Comparison of ENCODE assay signal across 1 cellular context in the genomic region with DNA sequence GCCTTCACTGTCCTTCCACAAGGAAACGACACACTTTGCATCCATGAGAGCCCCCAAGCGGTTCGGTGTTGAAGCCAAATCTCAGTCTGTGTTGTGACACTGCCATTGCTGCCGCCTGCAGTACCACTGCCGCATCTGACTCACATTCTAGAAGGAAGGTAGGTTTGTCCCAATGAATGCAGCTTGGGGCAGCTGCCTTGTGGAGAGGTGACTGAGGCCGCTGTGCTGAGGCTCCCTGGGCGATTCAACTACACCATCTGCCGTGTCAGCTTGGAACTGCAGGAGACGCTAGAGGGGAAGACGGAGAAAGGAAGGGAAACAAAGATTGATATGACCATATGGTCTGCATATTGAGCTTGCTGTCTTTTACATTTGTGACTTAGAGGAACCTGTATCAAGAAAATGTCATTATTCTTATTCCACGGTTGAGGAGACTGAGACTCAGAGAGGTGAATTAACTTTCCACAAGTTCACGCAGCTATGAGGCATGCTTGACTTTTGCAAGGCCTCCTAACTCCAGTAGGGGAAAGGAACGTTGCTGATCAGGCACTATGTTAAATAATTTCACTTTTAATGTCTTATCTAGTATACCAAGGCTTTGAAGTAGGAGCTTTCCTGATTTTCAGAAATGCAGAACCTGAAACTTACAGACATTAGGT.
TF ChIP-seq lines count a peak whose summit lies in the region.

No MANE protein-coding gene starts in this region.

TF ChIP-seq in K562, 482 proteins besides CTCF, POLR2A, EP300 and RAD21 (continued from another document):
- TF ChIP-seq, protein P1, sequence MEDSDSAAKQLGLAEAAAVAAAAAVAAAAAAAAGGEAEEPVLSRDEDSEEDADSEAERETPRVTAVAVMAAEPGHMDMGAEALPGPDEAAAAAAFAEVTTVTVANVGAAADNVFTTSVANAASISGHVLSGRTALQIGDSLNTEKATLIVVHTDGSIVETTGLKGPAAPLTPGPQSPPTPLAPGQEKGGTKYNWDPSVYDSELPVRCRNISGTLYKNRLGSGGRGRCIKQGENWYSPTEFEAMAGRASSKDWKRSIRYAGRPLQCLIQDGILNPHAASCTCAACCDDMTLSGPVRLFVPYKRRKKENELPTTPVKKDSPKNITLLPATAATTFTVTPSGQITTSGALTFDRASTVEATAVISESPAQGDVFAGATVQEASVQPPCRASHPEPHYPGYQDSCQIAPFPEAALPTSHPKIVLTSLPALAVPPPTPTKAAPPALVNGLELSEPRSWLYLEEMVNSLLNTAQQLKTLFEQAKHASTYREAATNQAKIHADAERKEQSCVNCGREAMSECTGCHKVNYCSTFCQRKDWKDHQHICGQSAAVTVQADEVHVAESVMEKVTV (CRISPR knock-in tag; IDR thresholded peaks at IDR 0.05), result peak; percentile 90
- TF ChIP-seq, protein P2, sequence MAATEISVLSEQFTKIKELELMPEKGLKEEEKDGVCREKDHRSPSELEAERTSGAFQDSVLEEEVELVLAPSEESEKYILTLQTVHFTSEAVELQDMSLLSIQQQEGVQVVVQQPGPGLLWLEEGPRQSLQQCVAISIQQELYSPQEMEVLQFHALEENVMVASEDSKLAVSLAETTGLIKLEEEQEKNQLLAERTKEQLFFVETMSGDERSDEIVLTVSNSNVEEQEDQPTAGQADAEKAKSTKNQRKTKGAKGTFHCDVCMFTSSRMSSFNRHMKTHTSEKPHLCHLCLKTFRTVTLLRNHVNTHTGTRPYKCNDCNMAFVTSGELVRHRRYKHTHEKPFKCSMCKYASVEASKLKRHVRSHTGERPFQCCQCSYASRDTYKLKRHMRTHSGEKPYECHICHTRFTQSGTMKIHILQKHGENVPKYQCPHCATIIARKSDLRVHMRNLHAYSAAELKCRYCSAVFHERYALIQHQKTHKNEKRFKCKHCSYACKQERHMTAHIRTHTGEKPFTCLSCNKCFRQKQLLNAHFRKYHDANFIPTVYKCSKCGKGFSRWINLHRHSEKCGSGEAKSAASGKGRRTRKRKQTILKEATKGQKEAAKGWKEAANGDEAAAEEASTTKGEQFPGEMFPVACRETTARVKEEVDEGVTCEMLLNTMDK (IDR thresholded peaks at IDR 0.05; ENCODE audit: borderline replicate concordance, insufficient read depth, low read depth, low read length, poor library complexity, severe bottlenecking), result peak; percentile 51
- TF ChIP-seq, protein P3, sequence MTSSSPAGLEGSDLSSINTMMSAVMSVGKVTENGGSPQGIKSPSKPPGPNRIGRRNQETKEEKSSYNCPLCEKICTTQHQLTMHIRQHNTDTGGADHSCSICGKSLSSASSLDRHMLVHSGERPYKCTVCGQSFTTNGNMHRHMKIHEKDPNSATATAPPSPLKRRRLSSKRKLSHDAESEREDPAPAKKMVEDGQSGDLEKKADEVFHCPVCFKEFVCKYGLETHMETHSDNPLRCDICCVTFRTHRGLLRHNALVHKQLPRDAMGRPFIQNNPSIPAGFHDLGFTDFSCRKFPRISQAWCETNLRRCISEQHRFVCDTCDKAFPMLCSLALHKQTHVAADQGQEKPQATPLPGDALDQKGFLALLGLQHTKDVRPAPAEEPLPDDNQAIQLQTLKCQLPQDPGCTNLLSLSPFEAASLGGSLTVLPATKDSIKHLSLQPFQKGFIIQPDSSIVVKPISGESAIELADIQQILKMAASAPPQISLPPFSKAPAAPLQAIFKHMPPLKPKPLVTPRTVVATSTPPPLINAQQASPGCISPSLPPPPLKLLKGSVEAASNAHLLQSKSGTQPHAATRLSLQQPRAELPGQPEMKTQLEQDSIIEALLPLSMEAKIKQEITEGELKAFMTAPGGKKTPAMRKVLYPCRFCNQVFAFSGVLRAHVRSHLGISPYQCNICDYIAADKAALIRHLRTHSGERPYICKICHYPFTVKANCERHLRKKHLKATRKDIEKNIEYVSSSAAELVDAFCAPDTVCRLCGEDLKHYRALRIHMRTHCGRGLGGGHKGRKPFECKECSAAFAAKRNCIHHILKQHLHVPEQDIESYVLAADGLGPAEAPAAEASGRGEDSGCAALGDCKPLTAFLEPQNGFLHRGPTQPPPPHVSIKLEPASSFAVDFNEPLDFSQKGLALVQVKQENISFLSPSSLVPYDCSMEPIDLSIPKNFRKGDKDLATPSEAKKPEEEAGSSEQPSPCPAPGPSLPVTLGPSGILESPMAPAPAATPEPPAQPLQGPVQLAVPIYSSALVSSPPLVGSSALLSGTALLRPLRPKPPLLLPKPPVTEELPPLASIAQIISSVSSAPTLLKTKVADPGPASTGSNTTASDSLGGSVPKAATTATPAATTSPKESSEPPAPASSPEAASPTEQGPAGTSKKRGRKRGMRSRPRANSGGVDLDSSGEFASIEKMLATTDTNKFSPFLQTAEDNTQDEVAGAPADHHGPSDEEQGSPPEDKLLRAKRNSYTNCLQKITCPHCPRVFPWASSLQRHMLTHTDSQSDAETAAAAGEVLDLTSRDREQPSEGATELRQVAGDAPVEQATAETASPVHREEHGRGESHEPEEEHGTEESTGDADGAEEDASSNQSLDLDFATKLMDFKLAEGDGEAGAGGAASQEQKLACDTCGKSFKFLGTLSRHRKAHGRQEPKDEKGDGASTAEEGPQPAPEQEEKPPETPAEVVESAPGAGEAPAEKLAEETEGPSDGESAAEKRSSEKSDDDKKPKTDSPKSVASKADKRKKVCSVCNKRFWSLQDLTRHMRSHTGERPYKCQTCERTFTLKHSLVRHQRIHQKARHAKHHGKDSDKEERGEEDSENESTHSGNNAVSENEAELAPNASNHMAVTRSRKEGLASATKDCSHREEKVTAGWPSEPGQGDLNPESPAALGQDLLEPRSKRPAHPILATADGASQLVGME (CRISPR knock-in tag; IDR thresholded peaks at IDR 0.05), result no peak
- TF ChIP-seq ARID2 (IDR thresholded peaks at IDR 0.05) (peak; percentile 79; the same call in 1 of the 2 replicates), JUND (IDR thresholded peaks at IDR 0.05; ENCODE audit: borderline replicate concordance, low read depth, low read length) (peak; percentile 38; the same call in 1 of the 2 replicates), JUND (tag; IDR thresholded peaks at IDR 0.05; ENCODE audit: borderline replicate concordance, low read depth, low read length) (peak; percentile 31; the same call in 1 of the 3 replicates), TEAD4 (IDR thresholded peaks at IDR 0.05; ENCODE audit: low read length) (0 out of 2 replicates have a peak, but pooled peaks have one; percentile 26), TEAD4 (CRISPR knock-in tag; IDR thresholded peaks at IDR 0.05; ENCODE audit: borderline replicate concordance) (no peak)
- TF ChIP-seq, protein P4, sequence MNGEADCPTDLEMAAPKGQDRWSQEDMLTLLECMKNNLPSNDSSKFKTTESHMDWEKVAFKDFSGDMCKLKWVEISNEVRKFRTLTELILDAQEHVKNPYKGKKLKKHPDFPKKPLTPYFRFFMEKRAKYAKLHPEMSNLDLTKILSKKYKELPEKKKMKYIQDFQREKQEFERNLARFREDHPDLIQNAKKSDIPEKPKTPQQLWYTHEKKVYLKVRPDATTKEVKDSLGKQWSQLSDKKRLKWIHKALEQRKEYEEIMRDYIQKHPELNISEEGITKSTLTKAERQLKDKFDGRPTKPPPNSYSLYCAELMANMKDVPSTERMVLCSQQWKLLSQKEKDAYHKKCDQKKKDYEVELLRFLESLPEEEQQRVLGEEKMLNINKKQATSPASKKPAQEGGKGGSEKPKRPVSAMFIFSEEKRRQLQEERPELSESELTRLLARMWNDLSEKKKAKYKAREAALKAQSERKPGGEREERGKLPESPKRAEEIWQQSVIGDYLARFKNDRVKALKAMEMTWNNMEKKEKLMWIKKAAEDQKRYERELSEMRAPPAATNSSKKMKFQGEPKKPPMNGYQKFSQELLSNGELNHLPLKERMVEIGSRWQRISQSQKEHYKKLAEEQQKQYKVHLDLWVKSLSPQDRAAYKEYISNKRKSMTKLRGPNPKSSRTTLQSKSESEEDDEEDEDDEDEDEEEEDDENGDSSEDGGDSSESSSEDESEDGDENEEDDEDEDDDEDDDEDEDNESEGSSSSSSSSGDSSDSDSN (IDR thresholded peaks at IDR 0.05; ENCODE audit: borderline replicate concordance in 1 of 2, low read depth in 2 of 2, low read length in 2 of 2), result 0 out of 4 replicates have a peak, but pooled peaks of 1 of the 2 experiments have one; percentile 45
TF ChIP-seq in K562: peak in this region for 20.
